In the genomic region with DNA sequence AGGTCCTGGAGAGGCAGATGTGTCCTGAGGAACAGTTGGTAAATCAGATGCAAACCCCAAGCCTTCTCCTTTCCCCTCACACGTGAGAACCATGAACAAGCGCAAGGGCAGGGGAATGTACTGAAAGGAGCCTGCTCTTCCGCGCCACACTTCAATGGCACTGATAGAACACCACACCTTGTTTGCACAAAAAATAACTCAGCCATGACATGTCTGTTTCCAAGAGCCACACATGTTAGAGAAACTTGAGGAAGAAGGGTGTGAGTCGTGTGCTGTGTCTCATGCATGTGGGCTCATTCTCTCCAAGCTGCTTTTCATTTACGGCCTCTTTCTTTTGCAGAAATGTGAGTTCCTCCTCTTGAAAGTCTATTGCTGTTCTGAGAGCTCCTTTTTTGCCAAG, we compare ENCODE assay signal across 5 cellular contexts. TPM values are rescaled to one million over a fixed set of nuclear protein-coding genes. Genes with fewer than 3 reads are reported as not detected.
A peak's percentile ranks its signal among the peaks of the same experiment; 100 is the strongest.
DNase-seq lines count a peak whose midpoint lies in the region; ATAC-seq, FAIRE-seq and TF ChIP-seq lines count a peak whose summit lies in the region.
"Not testable (repeated sequence)": the region's sequence is repeated elsewhere in the genome, so short reads cannot be mapped to it uniquely, and the experiment has no call there.

No MANE protein-coding gene starts in this region.

- not testable (repeated sequence) for H2AFZ ChIP-seq in PC-3 (ENCODE audit: low read length)

- POLR2A ChIA-PET in PC-3 (lab: Charles Lee; ENCODE audit: unreplicated experiment), result not testable (repeated sequence)

- not testable (repeated sequence) for H3K9ac ChIP-seq in PC-3 (ENCODE audit: low read length)

- H3K79me2 ChIP-seq in PC-3 (ENCODE audit: low read length), result not testable (repeated sequence)

- intact Hi-C loops in PC-3 (cut with micrococcal nuclease); upper lobe of right lung (cut with DNase I): not testable (repeated sequence)

- H3K27ac ChIP-seq in PC-3 (ENCODE audit: low read length); foreskin keratinocyte; upper lobe of right lung: not testable (repeated sequence)

- H3K36me3 ChIP-seq in PC-3 (ENCODE audit: low read depth, low read length); bronchial epithelial cell (ENCODE audit: control insufficient read depth, insufficient read depth, low read length): not testable (repeated sequence)
- H3K36me3 ChIP-seq in upper lobe of right lung, result peaks cover 32% of the 10 kb centered on the region

- H4K20me1 ChIP-seq in PC-3 (ENCODE audit: low read length), result not testable (repeated sequence)

- H3F3A ChIP-seq in PC-3 (ENCODE audit: low read length, unreplicated experiment), result not testable (repeated sequence)

- CTCF ChIA-PET in PC-3 (lab: Charles Lee), result not testable (repeated sequence)

- BruUV-seq in PC-3 (replicated peaks; lab: Mats Ljungman, UMichigan), result not testable (repeated sequence)

- H3K9me2 ChIP-seq in PC-3 (replicated peaks; ENCODE audit: low read length), result not testable (repeated sequence)

- not testable (repeated sequence) for H3K9me3 ChIP-seq in PC-3 (ENCODE audit: low read length); upper lobe of right lung

- H3K27me3 ChIP-seq in PC-3 (ENCODE audit: low read length); bronchial epithelial cell (ENCODE audit: control insufficient read depth, insufficient read depth, low read length); foreskin keratinocyte; upper lobe of right lung: not testable (repeated sequence)

- H3K4me3 ChIP-seq in PC-3 (ENCODE audit: low read length); bronchial epithelial cell (ENCODE audit: low read depth, low read length); upper lobe of right lung: not testable (repeated sequence)

- H3K4me2 ChIP-seq in PC-3 (ENCODE audit: low read length), result not testable (repeated sequence)

- TF ChIP-seq CTCF in PC-3 (conservative IDR thresholded peaks at IDR 0.05; ENCODE audit: low read depth, low read length); bronchial epithelial cell (IDR thresholded peaks at IDR 0.05; ENCODE audit: insufficient read depth, low read length, severe bottlenecking); foreskin keratinocyte (conservative IDR thresholded peaks at IDR 0.05); upper lobe of right lung (IDR thresholded peaks at IDR 0.05): not testable (repeated sequence)

- not testable (repeated sequence) for TF ChIP-seq POLR2A in GM12892 (IDR thresholded peaks at IDR 0.05; ENCODE audit: low read depth, low read length)

- H3K4me1 ChIP-seq in PC-3 (ENCODE audit: insufficient read depth, low read length); foreskin keratinocyte; upper lobe of right lung: not testable (repeated sequence)

- DNase-seq in GM12892 (ENCODE audit: insufficient read length); PC-3; bronchial epithelial cell (ENCODE audit: low read depth); foreskin keratinocyte; upper lobe of right lung: not testable (repeated sequence)

- ATAC-seq in PC-3 (peak; percentile 38; the same call in 1 of the 2 replicates), foreskin keratinocyte (peak; percentile 51), upper lobe of right lung (peak; percentile 71)

- peak; percentile 74 for FAIRE-seq in GM12892 (lab: Jason Lieb, UNC)
- peak; percentile 98 for FAIRE-seq in bronchial epithelial cell (lab: Jason Lieb, UNC)

RNA-seq across cellular contexts. Expression of gene SP100, which starts 15.0 kb away (rescaled TPM):
- 228 TPM for polyA plus RNA-seq in GM12892 (2012; ENCODE audit: missing spikeins)
- total RNA-seq in PC-3 (2014; rRNA removed) (42.5 and 49.8 TPM in 2 replicates), bronchial epithelial cell (16.4 and 26.6 TPM in 2 replicates), foreskin keratinocyte (146 TPM in 2 replicates), upper lobe of right lung (156 TPM)
- 58.1 and 61.6 TPM in 2 replicates for polyA plus RNA-seq in foreskin keratinocyte
